ENCODE assay signal across 29 cellular contexts in genomic region chr5:143539742-143540141, GRCh38.
"Had no signal": no experiment of that assay in that cellular context is flagged by ENCODE, and none has a peak within 500 bp of the region (broad histone marks: within the 10 kb centered on the region; RNA-seq: fewer than 3 reads in every experiment).

No MANE protein-coding gene starts in this region.

- H3K4me1 ChIP-seq: colonic mucosa, esophagus muscularis mucosa, gastroesophageal sphincter had no signal

- H3K27me3 ChIP-seq: colonic mucosa, dorsolateral prefrontal cortex, esophagus muscularis mucosa, esophagus squamous epithelium, foreskin keratinocyte, gastrocnemius medialis, gastroesophageal sphincter, heart left ventricle, heart right ventricle, hepatocyte had no signal

- H3K79me2 ChIP-seq: hepatocyte had no signal

- H3K4me3 ChIP-seq: colonic mucosa, coronary artery, dorsolateral prefrontal cortex, esophagus muscularis mucosa, esophagus squamous epithelium, gastrocnemius medialis, gastroesophageal sphincter, heart left ventricle, heart right ventricle, hepatocyte had no signal

- FAIRE-seq: colon, endometrium, endothelial cell of umbilical vein, frontal cortex had no signal

- H3K9me3 ChIP-seq: colonic mucosa, gastrocnemius medialis had no signal

- H3K36me3 ChIP-seq: colonic mucosa, esophagus muscularis mucosa, esophagus squamous epithelium, gastrocnemius medialis, gastroesophageal sphincter, heart left ventricle, heart right ventricle had no signal

- H3K27ac ChIP-seq: colonic mucosa, coronary artery, dorsolateral prefrontal cortex, epithelial cell of prostate, esophagus muscularis mucosa, esophagus squamous epithelium, foreskin keratinocyte, gastrocnemius medialis, gastroesophageal sphincter, heart left ventricle, heart right ventricle, hepatocyte had no signal

- DNase-seq: colonic mucosa; cortex of kidney; dermis blood vessel endothelial cell; dorsolateral prefrontal cortex; effector CD4-positive, alpha-beta T cell; effector CD8-positive, alpha-beta T cell; effector memory CD4-positive, alpha-beta T cell; effector memory CD8-positive, alpha-beta T cell; endodermal cell; erythroblast; esophagus squamous epithelium; foreskin fibroblast; foreskin keratinocyte; foreskin melanocyte; gastrocnemius medialis; glutamatergic neuron; head of caudate nucleus; heart left ventricle; heart right ventricle had no signal

- H2AFZ ChIP-seq: hepatocyte had no signal

- ATAC-seq: effector memory CD8-positive, alpha-beta T cell; esophagus mucosa; foreskin keratinocyte; gastrocnemius medialis; gastroesophageal sphincter; heart left ventricle; heart right ventricle had no signal

- H3K4me2 ChIP-seq: hepatocyte had no signal
